Comparison of ENCODE assay signal across 1 cellular context in genomic region chr2:121659933-121660332, GRCh38.
TF ChIP-seq lines count a peak whose summit lies in the region.

No MANE protein-coding gene starts in this region.

TF ChIP-seq in HepG2, 621 proteins besides CTCF, POLR2A, EP300 and RAD21 (continued from another document and continues in another):
- TF ChIP-seq ZBTB44 (CRISPR knock-in tag; IDR thresholded peaks at IDR 0.05) (no peak), ZBTB8A (CRISPR knock-in tag; IDR thresholded peaks at IDR 0.05; ENCODE audit: borderline replicate concordance, low read depth) (no peak), MXD3 (CRISPR knock-in tag; IDR thresholded peaks at IDR 0.05) (no peak), FOXK1 (CRISPR knock-in tag; IDR thresholded peaks at IDR 0.05; ENCODE audit: borderline replicate concordance, low read depth) (peak; percentile 28; the same call in 1 of the 2 replicates), NCOA5 (CRISPR knock-in tag; IDR thresholded peaks at IDR 0.05) (no peak), NFKB2 (CRISPR knock-in tag; IDR thresholded peaks at IDR 0.05; ENCODE audit: borderline replicate concordance) (no peak), ZNF572 (CRISPR knock-in tag; IDR thresholded peaks at IDR 0.05) (no peak), ZNF547 (CRISPR knock-in tag; IDR thresholded peaks at IDR 0.05) (no peak), FOSL2 (CRISPR knock-in tag; IDR thresholded peaks at IDR 0.05) (no peak), ETV6 (CRISPR knock-in tag; conservative IDR thresholded peaks at IDR 0.05) (no peak), UBTF (CRISPR knock-in tag; IDR thresholded peaks at IDR 0.05) (no peak), ZNF230 (CRISPR knock-in tag; IDR thresholded peaks at IDR 0.05) (no peak), ZNF83 (CRISPR knock-in tag; IDR thresholded peaks at IDR 0.05; ENCODE audit: borderline replicate concordance) (no peak), GLI4 (CRISPR knock-in tag; IDR thresholded peaks at IDR 0.05; ENCODE audit: borderline replicate concordance) (no peak), ZFX (CRISPR knock-in tag; IDR thresholded peaks at IDR 0.05; ENCODE audit: low read depth) (no peak), ZSCAN5A (CRISPR knock-in tag; IDR thresholded peaks at IDR 0.05; ENCODE audit: borderline replicate concordance) (no peak), BRCA1 (CRISPR knock-in tag; IDR thresholded peaks at IDR 0.05) (no peak), ZNF143 (CRISPR knock-in tag; IDR thresholded peaks at IDR 0.05) (no peak), HNF1B (CRISPR knock-in tag; IDR thresholded peaks at IDR 0.05) (peak; percentile 85), ZNF121 (CRISPR knock-in tag; IDR thresholded peaks at IDR 0.05) (peak; percentile 96), HOXA3 (CRISPR knock-in tag; IDR thresholded peaks at IDR 0.05) (peak; percentile 45; the same call in 1 of the 2 replicates), ZNF552 (CRISPR knock-in tag; IDR thresholded peaks at IDR 0.05; ENCODE audit: borderline replicate concordance) (no peak), ZFP37 (CRISPR knock-in tag; IDR thresholded peaks at IDR 0.05; ENCODE audit: borderline replicate concordance) (0 out of 2 replicates have a peak, but pooled peaks have one; percentile 67), ZNF275 (CRISPR knock-in tag; IDR thresholded peaks at IDR 0.05; ENCODE audit: borderline replicate concordance) (no peak), ZNF33A (CRISPR knock-in tag; IDR thresholded peaks at IDR 0.05; ENCODE audit: borderline replicate concordance) (no peak), DMAP1 (CRISPR knock-in tag; IDR thresholded peaks at IDR 0.05) (no peak), ZNF7 (CRISPR knock-in tag; IDR thresholded peaks at IDR 0.05) (no peak), ZNF646 (CRISPR knock-in tag; IDR thresholded peaks at IDR 0.05) (no peak), MAZ (IDR thresholded peaks at IDR 0.05; ENCODE audit: borderline replicate concordance, low read depth, low read length) (no peak), MAZ (CRISPR knock-in tag; IDR thresholded peaks at IDR 0.05; ENCODE audit: low read depth) (no peak), XBP1 (CRISPR knock-in tag; IDR thresholded peaks at IDR 0.05) (no peak), SRSF1 (optimal IDR thresholded peaks at IDR 0.05; ENCODE audit: low read depth, low read length) (no peak), PAF1 (CRISPR knock-in tag; IDR thresholded peaks at IDR 0.05) (no peak), ZNF577 (CRISPR knock-in tag; IDR thresholded peaks at IDR 0.05; ENCODE audit: borderline replicate concordance, low read depth) (no peak), MZF1 (CRISPR knock-in tag; IDR thresholded peaks at IDR 0.05; ENCODE audit: borderline replicate concordance) (no peak), XRCC5 (optimal IDR thresholded peaks at IDR 0.05; ENCODE audit: low read length) (no peak), BCL6 (CRISPR knock-in tag; IDR thresholded peaks at IDR 0.05) (no peak), CREBL2 (CRISPR knock-in tag; IDR thresholded peaks at IDR 0.05; ENCODE audit: borderline replicate concordance) (no peak), YY1 (IDR thresholded peaks at IDR 0.05; ENCODE audit: insufficient read depth, insufficient replicate concordance, low read depth, low read length) (no peak), FOXO1 (CRISPR knock-in tag; IDR thresholded peaks at IDR 0.05) (peak; percentile 74; the same call in 1 of the 2 replicates), GRHL1 (CRISPR knock-in tag; conservative IDR thresholded peaks at IDR 0.05) (no peak), MAFG (CRISPR knock-in tag; IDR thresholded peaks at IDR 0.05) (no peak), ZNF562 (CRISPR knock-in tag; IDR thresholded peaks at IDR 0.05; ENCODE audit: borderline replicate concordance) (no peak), ZNF30 (CRISPR knock-in tag; IDR thresholded peaks at IDR 0.05) (no peak), ZNF44 (CRISPR knock-in tag; IDR thresholded peaks at IDR 0.05) (no peak), NONO (IDR thresholded peaks at IDR 0.05) (no peak), NONO (CRISPR knock-in tag; conservative IDR thresholded peaks at IDR 0.05) (no peak), ZNF678 (CRISPR knock-in tag; IDR thresholded peaks at IDR 0.05) (no peak), NFRKB (IDR thresholded peaks at IDR 0.05) (no peak), ZMYM2 (CRISPR knock-in tag; IDR thresholded peaks at IDR 0.05) (no peak), FOXO4 (CRISPR knock-in tag; conservative IDR thresholded peaks at IDR 0.05) (no peak), MIER2 (CRISPR knock-in tag; IDR thresholded peaks at IDR 0.05) (no peak), ZNF792 (CRISPR knock-in tag; IDR thresholded peaks at IDR 0.05) (no peak; the same call in 1 of the 2 replicates)
